ENCODE assay signal across 21 cellular contexts in the genomic region with DNA sequence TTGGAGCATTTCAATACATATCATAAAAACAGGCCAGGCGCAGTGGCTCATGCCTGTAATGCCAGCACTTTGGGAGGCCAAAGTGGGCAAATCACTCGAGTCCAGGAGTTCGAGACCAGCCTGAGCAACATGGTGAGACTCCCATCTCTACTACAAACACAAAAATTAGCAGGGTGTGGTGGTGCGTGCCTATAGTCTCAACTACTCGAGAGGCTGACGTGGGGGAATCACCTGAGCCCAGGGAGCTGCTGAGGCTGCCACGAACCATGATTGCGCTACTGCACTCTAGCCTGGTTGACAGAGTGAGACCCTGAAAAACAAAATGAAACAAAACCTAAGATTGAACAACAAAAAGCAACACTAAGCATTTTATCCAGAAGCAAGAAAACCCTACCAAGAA. TPM values are rescaled to one million over a fixed set of nuclear protein-coding genes. Genes with fewer than 3 reads are reported as not detected.
DNase-seq lines count a peak whose midpoint lies in the region; ATAC-seq, FAIRE-seq and TF ChIP-seq lines count a peak whose summit lies in the region.
"Had no signal": no experiment of that assay in that cellular context is flagged by ENCODE, and none has a peak within 500 bp of the region (broad histone marks: within the 10 kb centered on the region; RNA-seq: fewer than 3 reads in every experiment).

No MANE protein-coding gene starts in this region.

- no peaks in the 10 kb centered on the region for H3K36me3 ChIP-seq in K562 (ENCODE audit: control insufficient read depth, insufficient read depth, low read length)
- H3K36me3 ChIP-seq: breast epithelium had no signal

- POLR2A ChIA-PET in activated CD8-positive, alpha-beta T cell treated with anti-CD3 and anti-CD28 coated beads for 36 hours (lab: Charles Lee) = interaction anchor here (0.6 to 4.8 kb wide), 19 partner anchors 9 to 169 kb away, joined by 3 to 29 read pairs (median 4); no protein-coding TSS in a partner anchor
- POLR2A ChIA-PET in K562 (lab: Yijun Ruan, JAX) = no interaction called here

- H3K4me1 Mint-ChIP-seq in activated CD8-positive, alpha-beta T cell treated with anti-CD3 and anti-CD28 coated beads for 36 hours (ENCODE audit: low read depth) = peaks cover 80% of the 10 kb centered on the region
- peaks cover 41% of the 10 kb centered on the region for H3K4me1 Mint-ChIP-seq in stimulated activated memory B cell treated with anti-CD40 and anti-IgM and Interleukin-4, amounts not matched to agents 10 μg/mL and 1 μg/mL and 100 μg/mL, for 72 hours

- peaks cover 0 to 2% of the 10 kb centered on the region in 2 experiments; a peak in 1 of 5 replicates for H3K27me3 ChIP-seq in K562 (ENCODE audit: control insufficient read depth in 2 of 2, insufficient read depth in 2 of 2, low read length in 2 of 2)
- H3K27me3 ChIP-seq: breast epithelium had no signal

- H3K4me3 ChIP-seq in K562 = no peak overlapping the region
- H3K4me3 ChIP-seq: breast epithelium, skin epidermis had no signal

- no peak for TF ChIP-seq POLR2A in K562 (conservative IDR thresholded peaks at IDR 0.05)

- peaks cover 4% of the 10 kb centered on the region for H3K9me3 Mint-ChIP-seq in activated CD8-positive, alpha-beta T cell treated with anti-CD3 and anti-CD28 coated beads for 36 hours
- no peaks in the 10 kb centered on the region for H3K9me3 Mint-ChIP-seq in stimulated activated memory B cell treated with anti-CD40 and anti-IgM and Interleukin-4, amounts not matched to agents 10 μg/mL and 1 μg/mL and 100 μg/mL, for 72 hours
- H3K9me3 Mint-ChIP-seq: IgD-negative memory B cell had no signal

- intact Hi-C loops in activated CD8-positive, alpha-beta T cell treated with anti-CD3 and anti-CD28 coated beads for 36 hours (cut with micrococcal nuclease) = loop anchor here (2.0 to 5.0 kb wide), 2 partner anchors 15 to 297 kb away; no protein-coding TSS in a partner anchor
- intact Hi-C loops in K562 (cut with micrococcal nuclease) = no loop called here

- no peaks in the 10 kb centered on the region for H3K79me2 ChIP-seq in K562 (ENCODE audit: control insufficient read depth, insufficient read depth, low read length)
- H3K79me2 ChIP-seq: parathyroid adenoma had no signal

- no TSS peak for BruUV-seq in K562 (replicated peaks; lab: Mats Ljungman, UMichigan)

- H3K4me3 Mint-ChIP-seq in activated CD8-positive, alpha-beta T cell treated with anti-CD3 and anti-CD28 coated beads for 36 hours = peak overlapping the region; percentile 51
- peak overlapping the region; percentile 19 for H3K4me3 Mint-ChIP-seq in stimulated activated memory B cell treated with anti-CD40 and anti-IgM and Interleukin-4, amounts not matched to agents 10 μg/mL and 1 μg/mL and 100 μg/mL, for 72 hours

- H3K27ac Mint-ChIP-seq in activated CD8-positive, alpha-beta T cell treated with anti-CD3 and anti-CD28 coated beads for 36 hours = peak overlapping the region; percentile 94
- peak overlapping the region; percentile 80 for H3K27ac Mint-ChIP-seq in stimulated activated memory B cell treated with anti-CD40 and anti-IgM and Interleukin-4, amounts not matched to agents 10 μg/mL and 1 μg/mL and 100 μg/mL, for 72 hours

- H3K9me3 ChIP-seq in K562 (replicated peaks; ENCODE audit: control insufficient read depth, insufficient read depth, low read depth, low read length) = no peaks in the 10 kb centered on the region
- H3K9me3 ChIP-seq: breast epithelium had no signal

- no peaks in the 10 kb centered on the region for H3K27me3 Mint-ChIP-seq in activated CD8-positive, alpha-beta T cell treated with anti-CD3 and anti-CD28 coated beads for 36 hours
- no peaks in the 10 kb centered on the region for H3K27me3 Mint-ChIP-seq in stimulated activated memory B cell treated with anti-CD40 and anti-IgM and Interleukin-4, amounts not matched to agents 10 μg/mL and 1 μg/mL and 100 μg/mL, for 72 hours
- H3K27me3 Mint-ChIP-seq: IgD-negative memory B cell had no signal

- in situ Hi-C loops in K562 (cut with MboI) = no loop called here

- no peak for TF ChIP-seq RAD21 in K562 (CRISPR knock-in tag; conservative IDR thresholded peaks at IDR 0.05 in 1 of 2, IDR thresholded peaks at IDR 0.05 in 1 of 2)

- 35% methylated on average over 8 of the region's 8 CpGs for WGBS in K562 (ENCODE audit: insufficient coverage, low coverage, missing lambda C conversion rate)

- H3K4me1 ChIP-seq in K562 (replicated peaks in 1 of 2; ENCODE audit: control insufficient read depth in 2 of 2, insufficient read depth in 2 of 2, low read length in 2 of 2) = no peaks in the 10 kb centered on the region
- H3K4me1 ChIP-seq: breast epithelium had no signal

- CTCF ChIA-PET in activated CD8-positive, alpha-beta T cell treated with anti-CD3 and anti-CD28 coated beads for 36 hours (lab: Charles Lee) = interaction anchor here (1.1 to 1.2 kb wide), 2 partner anchors 15 to 309 kb away, joined by 3 read pairs; no protein-coding TSS in a partner anchor
- CTCF ChIA-PET in K562 (lab: Yijun Ruan, JAX; ENCODE audit: low intra/inter-chr PET ratio) = no interaction called here

- no peak overlapping the region for H3K9ac ChIP-seq in K562 (ENCODE audit: insufficient read depth in 1 of 2, low read depth in 2 of 2, low read length in 2 of 2)
- H3K9ac ChIP-seq: parathyroid adenoma had no signal

- TF ChIP-seq EP300 in K562 (IDR thresholded peaks at IDR 0.05; ENCODE audit: low read length) = no peak

- H3K27ac ChIP-seq in K562 (ENCODE audit: extremely low read depth, low read depth, low read length) = no peak overlapping the region
- H3K27ac ChIP-seq: breast epithelium, parathyroid adenoma, skin epidermis had no signal

- no peak overlapping the region for H3K4me2 ChIP-seq in K562 (ENCODE audit: insufficient read depth, low read length)

- H3K36me3 Mint-ChIP-seq in activated CD8-positive, alpha-beta T cell treated with anti-CD3 and anti-CD28 coated beads for 36 hours (ENCODE audit: low read depth) = peaks cover 71% of the 10 kb centered on the region
- H3K36me3 Mint-ChIP-seq in stimulated activated memory B cell treated with anti-CD40 and anti-IgM and Interleukin-4, amounts not matched to agents 10 μg/mL and 1 μg/mL and 100 μg/mL, for 72 hours = peaks cover 20% of the 10 kb centered on the region

- no peak for TF ChIP-seq CTCF in activated CD8-positive, alpha-beta T cell treated with anti-CD3 and anti-CD28 coated beads for 36 hours (IDR thresholded peaks at IDR 0.05)
- no peak for TF ChIP-seq CTCF in K562 (IDR thresholded peaks at IDR 0.05 in 2 of 3, conservative IDR thresholded peaks at IDR 0.05 in 1 of 3; ENCODE audit: insufficient read depth in 2 of 3, low read depth in 1 of 3, low read length in 3 of 3)

- H4K20me1 ChIP-seq in K562 (replicated peaks; ENCODE audit: control insufficient read depth, insufficient read depth, low read length) = no peaks in the 10 kb centered on the region

- peak; percentile 81 for ATAC-seq in activated CD8-positive, alpha-beta T cell treated with anti-CD3 and anti-CD28 coated beads for 36 hours
- ATAC-seq in K562 = no peak
- peak; percentile 76 for ATAC-seq in stimulated activated memory B cell treated with anti-CD40 and anti-IgM and Interleukin-4, amounts not matched to agents 10 μg/mL and 1 μg/mL and 100 μg/mL, for 72 hours
- no peak for ATAC-seq in GM18909 (IDR thresholded peaks at IDR 0.05; ENCODE audit: poor library complexity, unreplicated experiment)
- ATAC-seq in HG02798 (IDR thresholded peaks at IDR 0.05; ENCODE audit: poor library complexity, unreplicated experiment) = no peak
- ATAC-seq: HCT116, Right ventricle myocardium inferior had no signal

- H2AFZ ChIP-seq in K562 (ENCODE audit: low read depth, low read length) = no peak overlapping the region
- H2AFZ ChIP-seq: parathyroid adenoma had no signal

- FAIRE-seq in K562 (lab: Jason Lieb, UNC) = no peak
- FAIRE-seq: GM12891, TTC549 had no signal

- peak; percentile 72 for DNase-seq in activated CD4-positive, alpha-beta T cell treated with anti-CD3 and anti-CD28 coated beads for 48 hours
- no peak for DNase-seq in activated CD4-positive, alpha-beta T cell treated with anti-CD3 and anti-CD28 coated beads for 1 hour
- peak; percentile 84 for DNase-seq in activated CD8-positive, alpha-beta T cell treated with anti-CD3 and anti-CD28 coated beads for 36 hours
- DNase-seq in K562 (ENCODE audit: extremely low read depth in 1 of 4, low spot score in 3 of 4) = no peak
- DNase-seq in HuH-7.5 (ENCODE audit: low spot score) = no peak
- DNase-seq: activated effector memory CD4-positive, alpha-beta T cell treated with Interleukin-2 at 50 U/mL for 16 hours; COR-L47; kidney glomerular epithelial cell; NCI-H1092; NCI-H2171 had no signal

- H3K9me1 ChIP-seq in K562 (ENCODE audit: control insufficient read depth, insufficient read depth, low read length) = no peaks in the 10 kb centered on the region

TF ChIP-seq in K562, 482 proteins besides CTCF, POLR2A, EP300 and RAD21:
- TF ChIP-seq ADNP (tag; IDR thresholded peaks at IDR 0.05) (no peak), ZNF316 (IDR thresholded peaks at IDR 0.05) (0 out of 2 replicates have a peak, but pooled peaks have one; percentile 10), ESRRB (CRISPR knock-in tag; IDR thresholded peaks at IDR 0.05; ENCODE audit: borderline replicate concordance) (no peak)

RNA-seq across cellular contexts. Expression of gene BACH2, which starts 47.2 kb away (rescaled TPM):
- 10 to 100 TPM; 60.7 to 66.9 TPM for total RNA-seq in activated CD8-positive, alpha-beta T cell treated with anti-CD3 and anti-CD28 coated beads for 36 hours
- total RNA-seq in K562 (2011; cell fraction: chromatin; rRNA removed; ENCODE audit: low replicate concordance) = 16.1 and 29.2 TPM in 2 replicates
- total RNA-seq in K562 (2011; cell fraction: nucleolus; rRNA removed) = 6.1 and 8.3 TPM in 2 replicates
- total RNA-seq in K562 (2011; cell fraction: nucleoplasm; rRNA removed) = 10.3 and 15.1 TPM in 2 replicates
- total RNA-seq in K562 (2014; rRNA removed) = 0.33 and 2.0 TPM in 2 replicates
- 0.55 and 0.96 TPM in 2 replicates for total RNA-seq in K562 (2014; rRNA removed; fragmentation: Illumina TruSeq; extraction: Trizol)
- total RNA-seq in K562 (2015; rRNA removed; fragmentation: Illumina TruSeq; extraction: Trizol) = 0.11 and 0.40 TPM in 2 replicates
- 1.7 and 2.0 TPM in 2 replicates for total RNA-seq in K562 (2021)
- 3.1 and 3.3 TPM in 2 replicates for polyA plus RNA-seq in K562 (2011; rRNA removed)
- polyA plus RNA-seq in K562 (2011; cell fraction: cytosol; rRNA removed) = 1.5 and 2.1 TPM in 2 replicates
- polyA plus RNA-seq in K562 (2011; cell fraction: nucleus; rRNA removed) = 5.2 and 7.8 TPM in 2 replicates
- polyA plus RNA-seq in K562 (2012) = 1.0 and 1.2 TPM in 2 replicates
- 0.59 and 0.91 TPM in 2 replicates for polyA plus RNA-seq in K562 (2014; fragmentation: Illumina TruSeq; extraction: Trizol)
- polyA plus RNA-seq in K562 (2014; fragmentation: Nextera tagmentation; extraction: Ambion mirVana) = under 1 TPM; 0.06 to 0.11 TPM
- 0.61 and 0.65 TPM in 2 replicates for polyA plus RNA-seq in K562 (2014; rRNA removed)
- 9.8 and 11.4 TPM in 2 replicates for polyA minus RNA-seq in K562 (2011; rRNA and poly(A)+ RNA removed)
- 2.3 and 3.9 TPM in 2 replicates for polyA minus RNA-seq in K562 (2011; cell fraction: cytosol; rRNA and poly(A)+ RNA removed)
- 14.8 and 19.3 TPM in 2 replicates for polyA minus RNA-seq in K562 (2011; cell fraction: nucleus; rRNA and poly(A)+ RNA removed)

Comparison
In these comparisons a context has a peak if more than half of its experiments do, and no peak if none do; other contexts are left out.
1. DNase-seq: peak in activated CD4-positive, alpha-beta T cell treated with anti-CD3 and anti-CD28 coated beads for 48 hours (single experiment) and activated CD8-positive, alpha-beta T cell treated with anti-CD3 and anti-CD28 coated beads for 36 hours (single experiment); none in activated CD4-positive, alpha-beta T cell treated with anti-CD3 and anti-CD28 coated beads for 1 hour (single experiment), K562 (0 of 4) and HuH-7.5 (single experiment).
2. ATAC-seq: peak in activated CD8-positive, alpha-beta T cell treated with anti-CD3 and anti-CD28 coated beads for 36 hours (single experiment) and stimulated activated memory B cell treated with anti-CD40 and anti-IgM and Interleukin-4, amounts not matched to agents 10 μg/mL and 1 μg/mL and 100 μg/mL, for 72 hours (single experiment); none in K562 (single experiment), GM18909 (single experiment) and HG02798 (single experiment).